In the genomic region with DNA sequence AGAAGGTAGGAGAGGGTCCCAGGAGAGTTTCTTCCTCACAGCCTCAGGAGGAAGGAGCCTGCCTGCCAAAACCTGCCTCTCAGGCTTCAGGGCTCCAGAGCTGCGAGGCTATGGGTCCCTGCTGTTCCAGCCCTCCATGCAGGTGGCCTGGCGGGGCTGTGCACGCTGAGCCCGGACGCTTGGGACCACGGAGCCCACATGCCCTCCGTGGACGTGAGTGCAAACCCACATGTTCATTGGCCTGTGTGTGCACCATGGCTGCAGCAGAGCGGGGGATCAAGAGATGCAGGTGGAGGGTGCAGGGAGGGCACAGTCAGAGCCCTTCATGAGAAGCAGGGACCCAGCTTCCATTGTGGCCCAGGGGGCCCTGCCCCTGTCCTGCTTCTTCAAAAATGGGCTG, we compare ENCODE assay signal across 27 cellular contexts.
"Had no signal": no experiment of that assay in that cellular context is flagged by ENCODE, and none has a peak within 500 bp of the region (broad histone marks: within the 10 kb centered on the region; RNA-seq: fewer than 3 reads in every experiment).

No MANE protein-coding gene starts in this region.

- H3K36me3 ChIP-seq: colonic mucosa, esophagus squamous epithelium, gastrocnemius medialis, heart right ventricle, left ventricle myocardium inferior, lower lobe of right lung had no signal

- H3K27me3 ChIP-seq: colonic mucosa, gastrocnemius medialis had no signal

- FAIRE-seq: endometrium, islet of Langerhans, keratinocyte had no signal

- H3K4me1 ChIP-seq: colonic mucosa, esophagus squamous epithelium, gastrocnemius medialis, heart right ventricle, left ventricle myocardium inferior, lower lobe of right lung had no signal

- H3K27ac Mint-ChIP-seq: dendritic cell treated with granulocyte-macrophage colony-stimulating factor and Interleukin-4, amounts not matched to agents 40 ng/mL and 50 ng/mL, for 4 days; effector memory CD8-positive, alpha-beta T cell; endodermal cell; mesothelial cell of epicardium had no signal

- H3K9me3 ChIP-seq: colonic mucosa, esophagus squamous epithelium, gastrocnemius medialis, heart right ventricle, left ventricle myocardium inferior, lower lobe of right lung had no signal

- H3K4me3 ChIP-seq: colonic mucosa, esophagus squamous epithelium, gastrocnemius medialis, heart right ventricle, left ventricle myocardium inferior, lower lobe of right lung, mucosa of descending colon had no signal

- H3K9me3 Mint-ChIP-seq: dendritic cell treated with granulocyte-macrophage colony-stimulating factor and Interleukin-4, amounts not matched to agents 40 ng/mL and 50 ng/mL, for 4 days; endodermal cell; mesothelial cell of epicardium had no signal

- DNase-seq: colonic mucosa; cortex of kidney; effector CD8-positive, alpha-beta T cell; effector memory CD8-positive, alpha-beta T cell; endodermal cell; erythroblast; esophagus squamous epithelium; foreskin fibroblast; foreskin melanocyte; gastrocnemius medialis; glutamatergic neuron; head of caudate nucleus; heart right ventricle; hippocampal formation; left colon; left ventricle myocardium inferior; lower lobe of right lung; mesenchymal stem cell; mucosa of descending colon had no signal

- ATAC-seq: effector memory CD8-positive, alpha-beta T cell; esophagus mucosa; gastrocnemius medialis; heart right ventricle; left colon; left lobe of liver; mucosa of descending colon had no signal

- H3K4me3 Mint-ChIP-seq: dendritic cell treated with granulocyte-macrophage colony-stimulating factor and Interleukin-4, amounts not matched to agents 40 ng/mL and 50 ng/mL, for 4 days; effector memory CD8-positive, alpha-beta T cell; endodermal cell; mesothelial cell of epicardium had no signal

- H3K36me3 Mint-ChIP-seq: mesothelial cell of epicardium had no signal

- H3K27me3 Mint-ChIP-seq: dendritic cell treated with granulocyte-macrophage colony-stimulating factor and Interleukin-4, amounts not matched to agents 40 ng/mL and 50 ng/mL, for 4 days had no signal

- H3K27ac ChIP-seq: colonic mucosa, epithelial cell of prostate, esophagus squamous epithelium, gastrocnemius medialis, heart right ventricle, left ventricle myocardium inferior, lower lobe of right lung had no signal
